In the genomic region with DNA sequence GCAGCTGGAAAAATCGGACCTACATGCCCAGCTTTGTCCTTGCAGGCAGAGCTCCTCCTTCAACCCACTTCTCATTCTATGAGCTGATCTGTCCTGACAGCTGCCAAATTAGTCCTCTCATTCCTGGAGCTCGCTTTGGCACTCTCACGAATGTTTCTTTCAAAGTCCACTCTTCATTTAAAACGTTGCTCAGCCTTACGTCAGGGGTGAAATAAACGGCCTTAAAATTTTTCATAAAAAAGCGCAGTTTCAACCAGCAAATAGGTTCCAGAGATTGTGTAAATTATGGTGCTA, we compare ENCODE assay signal across 21 cellular contexts.
DNase-seq lines count a peak whose midpoint lies in the region; ATAC-seq and TF ChIP-seq lines count a peak whose summit lies in the region.
"Had no signal": no experiment of that assay in that cellular context is flagged by ENCODE, and none has a peak within 500 bp of the region (broad histone marks: within the 10 kb centered on the region; RNA-seq: fewer than 3 reads in every experiment).

No MANE protein-coding gene starts in this region.

- no peaks in the 10 kb centered on the region for H3K9me3 ChIP-seq in mammary epithelial cell (replicated peaks; ENCODE audit: insufficient read depth, low read length)
- H3K9me3 ChIP-seq in skeletal muscle satellite cell (replicated peaks; ENCODE audit: low read length) = no peaks in the 10 kb centered on the region
- H3K9me3 ChIP-seq: neutrophil, tibial nerve had no signal

- BruUV-seq in mammary epithelial cell (replicated peaks; lab: Mats Ljungman, UMichigan) = no TSS peak

- TF ChIP-seq CTCF in mammary epithelial cell (conservative IDR thresholded peaks at IDR 0.05 in 1 of 2, IDR thresholded peaks at IDR 0.05 in 1 of 2; ENCODE audit: extremely low read depth in 1 of 2, insufficient read depth in 1 of 2, low read depth in 1 of 2, low read length in 2 of 2) = no peak

- WGBS in mammary epithelial cell (ENCODE audit: low coverage, missing lambda C conversion rate) = 55% methylated on average over 7 of the region's 7 CpGs

- in situ Hi-C loops in mammary epithelial cell (cut with MboI; ENCODE audit: low sequenced_read_pairs in 2 of 2) = loop anchor here in 1 of 2 donors (10.0 kb wide), 1 partner anchor 120 kb away; the partner anchor contains the start of gene HIF1A

- H3K79me2 ChIP-seq in mammary epithelial cell (ENCODE audit: insufficient read depth, low read length) = no peaks in the 10 kb centered on the region

- ATAC-seq in left lobe of liver (peak; percentile 87), GM19324 (IDR thresholded peaks at IDR 0.05; ENCODE audit: low FRiP score, unreplicated experiment) (no peak), GM21447 (IDR thresholded peaks at IDR 0.05; ENCODE audit: unreplicated experiment) (no peak)
- ATAC-seq: left colon; stimulated activated memory B cell treated with anti-CD40 and anti-IgM and Interleukin-4, amounts not matched to agents 10 μg/mL and 1 μg/mL and 100 μg/mL, for 72 hours had no signal

- H3K9ac ChIP-seq in mammary epithelial cell (ENCODE audit: insufficient read depth, low read length) (no peak overlapping the region), skeletal muscle satellite cell (ENCODE audit: low read depth, low read length) (peak overlapping the region; percentile 91)

- CTCF ChIA-PET in mammary epithelial cell (lab: Charles Lee; ENCODE audit: low non-redundant PET) = interaction anchor here (0.6 to 0.9 kb wide), 2 partner anchors 121 to 157 kb away, joined by 4 to 6 read pairs; partner anchors contain the start of gene HIF1A

- intact Hi-C loops in mammary epithelial cell (cut with micrococcal nuclease) = loop anchor here (1.0 kb wide), 1 partner anchor 12 kb away; no protein-coding TSS in a partner anchor

- H3K36me3 ChIP-seq in mammary epithelial cell (ENCODE audit: insufficient read depth, low read length) = no peaks in the 10 kb centered on the region
- no peaks in the 10 kb centered on the region for H3K36me3 ChIP-seq in skeletal muscle satellite cell (ENCODE audit: insufficient read depth, low read length)
- H3K36me3 ChIP-seq: neutrophil, tibial nerve had no signal

- peak overlapping the region; percentile 76 for H3K4me2 ChIP-seq in mammary epithelial cell (ENCODE audit: insufficient read depth, low read depth, low read length)
- peak overlapping the region; percentile 73 for H3K4me2 ChIP-seq in skeletal muscle satellite cell (ENCODE audit: low read length)

- H3K27me3 ChIP-seq in mammary epithelial cell (ENCODE audit: insufficient read depth, low read length) = no peaks in the 10 kb centered on the region
- no peaks in the 10 kb centered on the region for H3K27me3 ChIP-seq in skeletal muscle satellite cell (ENCODE audit: control insufficient read depth, insufficient read depth, low read length)
- H3K27me3 ChIP-seq: neutrophil had no signal

- dilution Hi-C loops in mammary epithelial cell (cut with HindIII; ENCODE audit: low sequenced_read_pairs) = loop anchor here (5.0 kb wide), 1 partner anchor 68 kb away; no protein-coding TSS in a partner anchor

- H3K27ac ChIP-seq in mammary epithelial cell (ENCODE audit: insufficient read depth, low read depth, low read length) = peak overlapping the region; percentile 61
- H3K27ac ChIP-seq: neutrophil had no signal

- peak overlapping the region; percentile 35 for H2AFZ ChIP-seq in mammary epithelial cell (ENCODE audit: low read depth, low read length)

- DNase-seq in LHCN-M2 (ENCODE audit: low read depth) (peak; percentile 85), mammary epithelial cell (no peak), left lobe of liver (ENCODE audit: low spot score) (no peak), activated gamma-delta T cell treated with Interleukin-2 at 50 U/mL for 16 hours (no peak), NCI-H1092 treated with DMSO at 0.1 percent for 48 hours (lab: John Stamatoyannopoulos, UW) (no peak)
- DNase-seq: activated B cell treated with CpG ODN at 0.5 μM for 24 hours; activated T-cell treated with anti-CD3 and anti-CD28 coated beads, Interleukin-2, amount 50 U/mL, for 24 hours; Calu3; cortex of kidney; GOT3; left colon; NCI-H1417; NCI-H2107; NCI-H524 treated with DMSO at 0.1 percent for 48 hours; SIG-M5 had no signal

- H3K4me3 ChIP-seq in mammary epithelial cell (replicated peaks in 1 of 3; ENCODE audit: insufficient read depth in 1 of 3, low read depth in 2 of 3, low read length in 3 of 3) (no peak overlapping the region), skeletal muscle satellite cell (ENCODE audit: low read length) (peak overlapping the region; percentile 42)
- H3K4me3 ChIP-seq: tibial nerve had no signal

- H4K20me1 ChIP-seq in mammary epithelial cell (ENCODE audit: insufficient read depth, low read length) = no peaks in the 10 kb centered on the region

- H3K4me1 ChIP-seq in mammary epithelial cell (ENCODE audit: insufficient read depth, low read length) = peaks cover 48% of the 10 kb centered on the region
- peaks cover 91% of the 10 kb centered on the region for H3K4me1 ChIP-seq in skeletal muscle satellite cell (ENCODE audit: control insufficient read depth, insufficient read depth, low read length)
